In genomic region chr3:118168175-118168574, GRCh38 we compare ENCODE assay signal across 27 cellular contexts.
DNase-seq lines count a peak whose midpoint lies in the region; ATAC-seq, FAIRE-seq and TF ChIP-seq lines count a peak whose summit lies in the region.
"Had no signal": no experiment of that assay in that cellular context is flagged by ENCODE, and none has a peak within 500 bp of the region (broad histone marks: within the 10 kb centered on the region; RNA-seq: fewer than 3 reads in every experiment).

No MANE protein-coding gene starts in this region.

- no peaks in the 10 kb centered on the region for H3K9me2 ChIP-seq in PC-9 (ENCODE audit: insufficient read depth)

- H3F3A ChIP-seq in PC-9 (ENCODE audit: insufficient read depth, low read depth) = no peaks in the 10 kb centered on the region

- peak overlapping the region; percentile 11 for H3K27ac Mint-ChIP-seq in Calu3 (ENCODE audit: unreplicated experiment)
- H3K27ac Mint-ChIP-seq: B cell; CD4-positive, alpha-beta T cell; CD8-positive, alpha-beta T cell had no signal

- WGBS in HepG2 (ENCODE audit: low lambda C conversion rate) = 15% methylated on average over 4 of the region's 4 CpGs

- no peaks in the 10 kb centered on the region for H3K9me3 Mint-ChIP-seq in Calu3 (ENCODE audit: low read depth, unreplicated experiment)

- in situ Hi-C loops in HepG2 (cut with HindIII; ENCODE audit: extremely low pct_ligation_motif_present, low pct_unique_long_range_greater_than_20kb) = no loop called here

- no peak for TF ChIP-seq CTCF in Calu3 (IDR thresholded peaks at IDR 0.05; ENCODE audit: unreplicated experiment)
- no peak for TF ChIP-seq CTCF in HepG2 (CRISPR knock-in tag; IDR thresholded peaks at IDR 0.05)
- no peak for TF ChIP-seq CTCF in PC-9 (conservative IDR thresholded peaks at IDR 0.05)

- H3K79me2 ChIP-seq in HepG2 (ENCODE audit: insufficient read depth, low read length) = no peaks in the 10 kb centered on the region
- no peaks in the 10 kb centered on the region for H3K79me2 ChIP-seq in PC-9 (ENCODE audit: low read depth)

- POLR2A ChIA-PET in HepG2 (lab: Yijun Ruan, JAX) (no interaction called here), PC-9 (lab: Charles Lee; ENCODE audit: unreplicated experiment) (no interaction called here)

- H3K4me3 ChIP-seq in HUES48 (ENCODE audit: low read depth, low read length) (no peak overlapping the region), HepG2 (replicated peaks in 1 of 3; ENCODE audit: insufficient read depth in 1 of 3, low read depth in 2 of 3, low read length in 3 of 3) (no peak overlapping the region), PC-9 (no peak overlapping the region)
- H3K4me3 ChIP-seq: A549; BLaER1 treated with 17β-estradiol and CSF1 and Interleukin-3, amounts not matched to agents 10 nM and 100 nM; GM12878 had no signal

- no peak overlapping the region for H3K4me2 ChIP-seq in HepG2 (ENCODE audit: low read depth, low read length)
- no peak overlapping the region for H3K4me2 ChIP-seq in PC-9
- H3K4me2 ChIP-seq: A549; BLaER1 treated with 17β-estradiol and CSF1 and Interleukin-3, amounts not matched to agents 10 nM and 100 nM had no signal

- H3K9ac ChIP-seq in HUES48 (ENCODE audit: low read depth, low read length) (no peak overlapping the region), HepG2 (ENCODE audit: insufficient read depth, low read depth, low read length) (no peak overlapping the region)
- H3K9ac ChIP-seq: BLaER1 treated with 17β-estradiol and CSF1 and Interleukin-3, amounts not matched to agents 10 nM and 100 nM had no signal

- no peak for TF ChIP-seq POLR2A in HepG2 (IDR thresholded peaks at IDR 0.05; ENCODE audit: insufficient read depth in 1 of 2, low read depth in 2 of 2, low read length in 2 of 2)

- no peaks in the 10 kb centered on the region for H3K9me3 ChIP-seq in HUES48 (ENCODE audit: control insufficient read depth, insufficient read depth, low read length)
- H3K9me3 ChIP-seq in HepG2 (ENCODE audit: low read length) = peaks cover 51% of the 10 kb centered on the region
- no peaks in the 10 kb centered on the region for H3K9me3 ChIP-seq in PC-9 (ENCODE audit: insufficient read depth, low read depth)
- H3K9me3 ChIP-seq: A549, Caco-2 had no signal

- H3K4me3 Mint-ChIP-seq in Calu3 (ENCODE audit: low read depth, unreplicated experiment) = no peak overlapping the region
- H3K4me3 Mint-ChIP-seq: B cell; CD4-positive, alpha-beta T cell; CD8-positive, alpha-beta T cell had no signal

- H3K27me3 Mint-ChIP-seq in Calu3 (ENCODE audit: unreplicated experiment) = no peaks in the 10 kb centered on the region
- H3K27me3 Mint-ChIP-seq: B cell; CD4-positive, alpha-beta T cell had no signal

- H3K4me1 Mint-ChIP-seq in Calu3 (ENCODE audit: low read depth, unreplicated experiment) = peaks cover 18% of the 10 kb centered on the region
- H3K4me1 Mint-ChIP-seq: B cell had no signal

- no peaks in the 10 kb centered on the region for H3K36me3 Mint-ChIP-seq in Calu3 (ENCODE audit: insufficient read depth, unreplicated experiment)
- H3K36me3 Mint-ChIP-seq: CD8-positive, alpha-beta T cell had no signal

- CTCF ChIA-PET in Calu3 (lab: Charles Lee) (interaction anchor here (0.6 kb wide), 1 partner anchor 465 kb away, joined by 3 read pairs; no protein-coding TSS in a partner anchor), HepG2 (lab: Yijun Ruan, JAX; ENCODE audit: low intra/inter-chr PET ratio, low total read pairs) (no interaction called here), PC-9 (lab: Charles Lee) (no interaction called here)

- intact Hi-C loops in Calu3 (cut with micrococcal nuclease; ENCODE audit: unreplicated experiment) (no loop called here), HepG2 (cut with micrococcal nuclease; ENCODE audit: unreplicated experiment) (no loop called here), PC-9 (cut with micrococcal nuclease; ENCODE audit: unreplicated experiment) (no loop called here)

- TF ChIP-seq RAD21 in HepG2 (CRISPR knock-in tag; IDR thresholded peaks at IDR 0.05) = no peak

- H2AFZ ChIP-seq in HepG2 (ENCODE audit: low read length) = no peak overlapping the region
- no peak overlapping the region for H2AFZ ChIP-seq in PC-9

- DNase-seq in Calu3 = no peak
- peak; percentile 31 for DNase-seq in astrocyte of the hippocampus (ENCODE audit: low read depth, low spot score)
- peak; percentile 0 for DNase-seq in HepG2 (ENCODE audit: low spot score)
- DNase-seq in NCI-H187 treated with DMSO at 0.1 percent for 48 hours (lab: John Stamatoyannopoulos, UW) = no peak
- no peak for DNase-seq in NCI-H2107 (lab: John Stamatoyannopoulos, UW)
- DNase-seq in PC-9 = no peak
- DNase-seq: AML-193; Caco-2; CD4-positive, alpha-beta T cell; CD8-positive, alpha-beta T cell; DMS 273 treated with DMSO at 0.1 percent for 48 hours; DMS153; DMS53; DMS79; DND-41; EL; GDM1 had no signal

- H4K20me1 ChIP-seq in HepG2 (ENCODE audit: insufficient read depth, low read length) = no peaks in the 10 kb centered on the region
- H4K20me1 ChIP-seq in PC-9 (ENCODE audit: insufficient read depth) = no peaks in the 10 kb centered on the region
- H4K20me1 ChIP-seq: BLaER1 treated with 17β-estradiol and CSF1 and Interleukin-3, amounts not matched to agents 10 nM and 100 nM had no signal

- ATAC-seq in HepG2 (no peak), HG03354 (IDR thresholded peaks at IDR 0.05; ENCODE audit: poor library complexity, severe bottlenecking, unreplicated experiment) (no peak)
- ATAC-seq: A549; CD8-positive, alpha-beta T cell; GM12878 had no signal

- H3K4me1 ChIP-seq in HUES48 (ENCODE audit: control insufficient read depth, insufficient read depth, low read length) (peaks cover 10% of the 10 kb centered on the region; the same call in 1 of the 2 replicates), HepG2 (ENCODE audit: insufficient read depth, low read length) (no peaks in the 10 kb centered on the region), PC-9 (replicated peaks; ENCODE audit: insufficient read depth) (no peaks in the 10 kb centered on the region)
- H3K4me1 ChIP-seq: A549; BLaER1 treated with 17β-estradiol and CSF1 and Interleukin-3, amounts not matched to agents 10 nM and 100 nM; Caco-2 had no signal

- H3K36me3 ChIP-seq in HUES48 (ENCODE audit: control insufficient read depth, insufficient read depth, low read length) (no peaks in the 10 kb centered on the region), HepG2 (replicated peaks in 1 of 2; ENCODE audit: control insufficient read depth in 1 of 2, insufficient read depth in 2 of 2, low read length in 2 of 2) (no peaks in the 10 kb centered on the region), PC-9 (ENCODE audit: low read depth) (no peaks in the 10 kb centered on the region)
- H3K36me3 ChIP-seq: BLaER1 treated with 17β-estradiol and CSF1 and Interleukin-3, amounts not matched to agents 10 nM and 100 nM had no signal

- H3K27ac ChIP-seq in HUES48 (ENCODE audit: low read depth, low read length) (peak overlapping the region; percentile 25), HepG2 (ENCODE audit: extremely low read length, insufficient read depth, low read length) (no peak overlapping the region), PC-9 (no peak overlapping the region)
- H3K27ac ChIP-seq: 22Rv1; A549; BLaER1 treated with 17β-estradiol and CSF1 and Interleukin-3, amounts not matched to agents 10 nM and 100 nM; C4-2B had no signal

- H3K27me3 ChIP-seq in HUES48 (ENCODE audit: control insufficient read depth, insufficient read depth, low read length) (no peaks in the 10 kb centered on the region), HepG2 (ENCODE audit: control insufficient read depth in 1 of 2, insufficient read depth in 2 of 2, low read length in 2 of 2) (no peaks in the 10 kb centered on the region), PC-9 (ENCODE audit: insufficient read depth, low read depth) (no peaks in the 10 kb centered on the region)
- H3K27me3 ChIP-seq: BLaER1 treated with 17β-estradiol and CSF1 and Interleukin-3, amounts not matched to agents 10 nM and 100 nM had no signal

- FAIRE-seq in HepG2 (lab: Jason Lieb, UNC) = no peak
- FAIRE-seq: A549, GM12878, GM12892, GM18507 had no signal

- TF ChIP-seq EP300 in HepG2 (IDR thresholded peaks at IDR 0.05; ENCODE audit: low read depth in 2 of 2, low read length in 2 of 2) = no peak
- no peak for TF ChIP-seq EP300 in HepG2 (CRISPR knock-in tag; IDR thresholded peaks at IDR 0.05; ENCODE audit: borderline replicate concordance)

- BruUV-seq in Calu3 (replicated peaks; lab: Mats Ljungman, UMichigan) (no TSS peak), HepG2 (replicated peaks; lab: Mats Ljungman, UMichigan) (no TSS peak), PC-9 (replicated peaks; lab: Mats Ljungman, UMichigan) (no TSS peak)

TF ChIP-seq in HepG2, 621 proteins besides CTCF, POLR2A, EP300 and RAD21 (continues in another document):
- TF ChIP-seq ZNF143 (CRISPR knock-in tag; IDR thresholded peaks at IDR 0.05) = no peak
- TF ChIP-seq THAP11 (CRISPR knock-in tag; IDR thresholded peaks at IDR 0.05) = no peak
- no peak for TF ChIP-seq ATF4 (CRISPR knock-in tag; IDR thresholded peaks at IDR 0.05)
- no peak for TF ChIP-seq MLXIP (CRISPR knock-in tag; IDR thresholded peaks at IDR 0.05; ENCODE audit: borderline replicate concordance)
- no peak for TF ChIP-seq ZNF354B (CRISPR knock-in tag; IDR thresholded peaks at IDR 0.05)

Comparison
In these comparisons a context has a peak if more than half of its experiments do, and no peak if none do; other contexts are left out.
1. DNase-seq: peak in astrocyte of the hippocampus (single experiment) and HepG2 (single experiment); none in Calu3 (single experiment), NCI-H187 treated with DMSO at 0.1 percent for 48 hours (single experiment), NCI-H2107 (single experiment) and PC-9 (0 of 2).